In genomic region chr1:228006793-228007053, GRCh38 we compare ENCODE assay signal across 1 cellular context.
TF ChIP-seq lines count a peak whose summit lies in the region.

TSS of gene WNT3A (plus strand) at chr1:228006998. CDS start at chr1:228007129, 131 bp downstream.

TF ChIP-seq in GM23338, 12 proteins besides CTCF, POLR2A, EP300 and RAD21 (continued from another document):
- no peak for TF ChIP-seq REST (IDR thresholded peaks at IDR 0.05; ENCODE audit: unreplicated experiment)
- no peak for TF ChIP-seq STAT1 (IDR thresholded peaks at IDR 0.05; ENCODE audit: unreplicated experiment)
- no peak for TF ChIP-seq EZH2 (IDR thresholded peaks at IDR 0.05; ENCODE audit: low read depth, unreplicated experiment)
- TF ChIP-seq ZNF114 (CRISPR knock-in tag; IDR thresholded peaks at IDR 0.05) = no peak
- no peak for TF ChIP-seq NANOG (IDR thresholded peaks at IDR 0.05; ENCODE audit: borderline replicate concordance)
- TF ChIP-seq ZNF331 (CRISPR knock-in tag; IDR thresholded peaks at IDR 0.05; ENCODE audit: low read depth) = no peak
- TF ChIP-seq CREB1 (CRISPR knock-in tag; IDR thresholded peaks at IDR 0.05; ENCODE audit: low read depth) = no peak
- no peak for TF ChIP-seq POLR2AphosphoS5 (IDR thresholded peaks at IDR 0.05; ENCODE audit: low read depth)
- TF ChIP-seq, protein P1, sequence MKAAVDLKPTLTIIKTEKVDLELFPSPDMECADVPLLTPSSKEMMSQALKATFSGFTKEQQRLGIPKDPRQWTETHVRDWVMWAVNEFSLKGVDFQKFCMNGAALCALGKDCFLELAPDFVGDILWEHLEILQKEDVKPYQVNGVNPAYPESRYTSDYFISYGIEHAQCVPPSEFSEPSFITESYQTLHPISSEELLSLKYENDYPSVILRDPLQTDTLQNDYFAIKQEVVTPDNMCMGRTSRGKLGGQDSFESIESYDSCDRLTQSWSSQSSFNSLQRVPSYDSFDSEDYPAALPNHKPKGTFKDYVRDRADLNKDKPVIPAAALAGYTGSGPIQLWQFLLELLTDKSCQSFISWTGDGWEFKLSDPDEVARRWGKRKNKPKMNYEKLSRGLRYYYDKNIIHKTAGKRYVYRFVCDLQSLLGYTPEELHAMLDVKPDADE (IDR thresholded peaks at IDR 0.05) = no peak
- no peak for TF ChIP-seq EZH2phosphoT487 (IDR thresholded peaks at IDR 0.05; ENCODE audit: unreplicated experiment)
TF ChIP-seq in GM23338: peak in this region for 0.
